In genomic region chr5:122297587-122298298, GRCh38 we compare ENCODE assay signal across 13 cellular contexts. TPM values are rescaled to one million over a fixed set of nuclear protein-coding genes. Genes with fewer than 3 reads are reported as not detected.
DNase-seq lines count a peak whose midpoint lies in the region; ATAC-seq and TF ChIP-seq lines count a peak whose summit lies in the region.
"Had no signal": no experiment of that assay in that cellular context is flagged by ENCODE, and none has a peak within 500 bp of the region (broad histone marks: within the 10 kb centered on the region; RNA-seq: fewer than 3 reads in every experiment).

No MANE protein-coding gene starts in this region.

- H3K9ac ChIP-seq in mammary epithelial cell (ENCODE audit: insufficient read depth, low read length): no peak overlapping the region

- H3K4me2 ChIP-seq in mammary epithelial cell (ENCODE audit: insufficient read depth, low read depth, low read length): no peak overlapping the region

- no peaks in the 10 kb centered on the region for H3K4me1 Mint-ChIP-seq in T-helper 17 cell

- H2AFZ ChIP-seq in mammary epithelial cell (ENCODE audit: low read depth, low read length): no peak overlapping the region

- in situ Hi-C loops in mammary epithelial cell (cut with MboI; ENCODE audit: low sequenced_read_pairs in 2 of 2): no loop called here

- no peaks in the 10 kb centered on the region for H3K4me1 ChIP-seq in mammary epithelial cell (ENCODE audit: insufficient read depth, low read length)
- H3K4me1 ChIP-seq: upper lobe of left lung had no signal

- no peaks in the 10 kb centered on the region for H3K27me3 Mint-ChIP-seq in T-helper 17 cell

- peak; percentile 90 for DNase-seq in RPMI8226
- no peak for DNase-seq in HuH-7 (ENCODE audit: low spot score)
- DNase-seq in T-helper 17 cell: no peak
- DNase-seq in mammary epithelial cell: no peak
- no peak for DNase-seq in GF-D8 (lab: John Stamatoyannopoulos, UW)
- DNase-seq: activated naive CD4-positive, alpha-beta T cell treated with Interleukin-2 at 50 U/mL for 16 hours; NCI-H1105; NCI-H82; sigmoid colon; upper lobe of left lung had no signal

- H3K27ac Mint-ChIP-seq in T-helper 17 cell: no peak overlapping the region

- H3K36me3 Mint-ChIP-seq in T-helper 17 cell (ENCODE audit: low read depth): no peaks in the 10 kb centered on the region

- dilution Hi-C loops in mammary epithelial cell (cut with HindIII; ENCODE audit: low sequenced_read_pairs): no loop called here

- no peaks in the 10 kb centered on the region for H3K79me2 ChIP-seq in mammary epithelial cell (ENCODE audit: insufficient read depth, low read length)

- H4K20me1 ChIP-seq in mammary epithelial cell (ENCODE audit: insufficient read depth, low read length): no peaks in the 10 kb centered on the region

- TF ChIP-seq CTCF in mammary epithelial cell (conservative IDR thresholded peaks at IDR 0.05 in 1 of 2, IDR thresholded peaks at IDR 0.05 in 1 of 2; ENCODE audit: extremely low read depth in 1 of 2, insufficient read depth in 1 of 2, low read depth in 1 of 2, low read length in 2 of 2): no peak

- intact Hi-C loops in mammary epithelial cell (cut with micrococcal nuclease): no loop called here

- H3K36me3 ChIP-seq in mammary epithelial cell (ENCODE audit: insufficient read depth, low read length): no peaks in the 10 kb centered on the region
- H3K36me3 ChIP-seq: sigmoid colon, upper lobe of left lung had no signal

- H3K27me3 ChIP-seq in mammary epithelial cell (ENCODE audit: insufficient read depth, low read length): no peaks in the 10 kb centered on the region
- H3K27me3 ChIP-seq: sigmoid colon, upper lobe of left lung had no signal

- CTCF ChIA-PET in mammary epithelial cell (lab: Charles Lee; ENCODE audit: low non-redundant PET): no interaction called here

- no peak overlapping the region for H3K4me3 Mint-ChIP-seq in T-helper 17 cell

- no peak overlapping the region for H3K4me3 ChIP-seq in mammary epithelial cell (replicated peaks in 1 of 3; ENCODE audit: insufficient read depth in 1 of 3, low read depth in 2 of 3, low read length in 3 of 3)
- H3K4me3 ChIP-seq: sigmoid colon, upper lobe of left lung had no signal

- H3K9me3 ChIP-seq in T-helper 17 cell (ENCODE audit: control insufficient read depth, low read length, poor library complexity, severe bottlenecking) (no peaks in the 10 kb centered on the region), mammary epithelial cell (replicated peaks; ENCODE audit: insufficient read depth, low read length) (no peaks in the 10 kb centered on the region)
- H3K9me3 ChIP-seq: sigmoid colon, upper lobe of left lung had no signal

- no peak overlapping the region for H3K27ac ChIP-seq in mammary epithelial cell (ENCODE audit: insufficient read depth, low read depth, low read length)
- H3K27ac ChIP-seq: sigmoid colon, upper lobe of left lung had no signal

- ATAC-seq in GM18909 (IDR thresholded peaks at IDR 0.05; ENCODE audit: poor library complexity, unreplicated experiment): peak; percentile 91
- peak; percentile 89 for ATAC-seq in GM21619 (IDR thresholded peaks at IDR 0.05; ENCODE audit: unreplicated experiment)
- ATAC-seq in HG03095 (IDR thresholded peaks at IDR 0.05; ENCODE audit: unreplicated experiment): peak; percentile 94
- no peak for ATAC-seq in T-helper 17 cell

- BruUV-seq in mammary epithelial cell (replicated peaks; lab: Mats Ljungman, UMichigan): no TSS peak

- 92% methylated on average over 6 of the region's 6 CpGs for WGBS in mammary epithelial cell (ENCODE audit: low coverage, missing lambda C conversion rate)

RNA-seq across cellular contexts. Expression of gene SNCAIP, which starts 14.3 kb away (rescaled TPM):
- total RNA-seq in T-helper 17 cell (not detected), mammary epithelial cell (under 1 TPM in 1 of 2 donors, not detected in 1; under 0.01 TPM)
- polyA plus RNA-seq in mammary epithelial cell: not detected
- not detected for polyA minus RNA-seq in mammary epithelial cell
